Comparison of ENCODE assay signal across 1 cellular context in genomic region chr20:33875055-33875454, GRCh38.
TF ChIP-seq lines count a peak whose summit lies in the region.

No MANE protein-coding gene starts in this region.

TF ChIP-seq in WTC11, 78 proteins besides CTCF, POLR2A, EP300 and RAD21 (continued from another document):
- TF ChIP-seq AR (CRISPR knock-in tag; IDR thresholded peaks at IDR 0.05) (no peak), SP1 (CRISPR knock-in tag; conservative IDR thresholded peaks at IDR 0.05) (no peak)
